Comparison of ENCODE assay signal across 8 cellular contexts in the genomic region with DNA sequence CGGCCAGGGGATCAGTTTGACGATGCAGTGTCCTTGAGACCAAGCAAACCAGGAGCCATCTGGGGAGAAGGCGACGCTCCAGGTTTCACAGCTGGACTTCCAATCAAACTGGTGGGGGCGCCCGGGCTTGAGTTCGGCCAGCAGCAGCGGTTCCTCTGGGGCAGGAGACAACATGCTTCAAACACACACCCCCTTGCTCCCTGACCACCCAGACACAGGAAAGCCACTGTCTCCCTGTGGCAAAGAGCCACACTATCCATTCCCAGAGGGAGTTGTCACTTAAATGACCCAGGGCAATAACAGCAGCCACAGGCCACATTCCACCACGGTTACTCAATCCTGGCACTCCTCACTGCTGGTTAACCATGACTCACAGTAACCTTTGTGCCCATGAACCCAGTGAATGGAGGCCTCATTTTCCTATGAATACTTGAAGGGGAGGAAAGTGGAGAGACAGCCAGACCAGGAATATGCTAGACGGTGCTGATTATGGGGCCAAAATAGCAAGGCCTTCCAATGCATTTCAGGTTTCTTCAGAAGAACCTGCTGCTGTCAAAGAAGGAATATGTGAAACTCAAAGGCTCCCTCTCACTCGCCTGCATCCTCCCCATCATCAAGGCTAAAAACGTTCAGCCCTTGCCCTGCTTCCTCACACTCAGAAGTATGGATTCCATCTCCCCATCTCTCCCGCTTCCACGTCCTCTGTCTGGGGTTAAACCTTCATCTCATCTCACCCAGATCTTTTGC. TPM values are rescaled to one million over a fixed set of nuclear protein-coding genes. Genes with fewer than 3 reads are reported as not detected.
DNase-seq lines count a peak whose midpoint lies in the region; TF ChIP-seq lines count a peak whose summit lies in the region.

No MANE protein-coding gene starts in this region.

- no peak overlapping the region for H3K4me3 ChIP-seq in kidney epithelial cell (ENCODE audit: low read depth, low read length)

- no peaks in the 10 kb centered on the region for H3K27me3 ChIP-seq in kidney epithelial cell (ENCODE audit: control insufficient read depth, insufficient read depth, low read length)

- peak; percentile 75 for DNase-seq in AG09319 (ENCODE audit: extremely low read depth, low read depth)
- peak; percentile 74 for DNase-seq in HuH-7.5 (ENCODE audit: low spot score)
- peak; percentile 63 for DNase-seq in brain pericyte (ENCODE audit: low read depth, low spot score)
- DNase-seq in kidney epithelial cell (ENCODE audit: low read depth): peak; percentile 94
- DNase-seq in stimulated activated CD8-positive, alpha-beta memory T cell treated with anti-CD3 and anti-CD28 coated beads, Interleukin-4, amount 100 ng/mL, for 48 hours: peak; percentile 67
- no peak for DNase-seq in effector CD8-positive, alpha-beta T cell (lab: John Stamatoyannopoulos, UW)
- no peak for DNase-seq in NCI-H1436 (lab: John Stamatoyannopoulos, UW)
- DNase-seq in NCI-H2107 (lab: John Stamatoyannopoulos, UW): no peak

- H3K36me3 ChIP-seq in kidney epithelial cell (ENCODE audit: control insufficient read depth, insufficient read depth, low read length): no peaks in the 10 kb centered on the region

- TF ChIP-seq CTCF in AG09319 (IDR thresholded peaks at IDR 0.05; ENCODE audit: low read depth, low read length): no peak
- no peak for TF ChIP-seq CTCF in kidney epithelial cell (IDR thresholded peaks at IDR 0.05; ENCODE audit: insufficient read depth, low read length, poor library complexity, severe bottlenecking)

RNA-seq across cellular contexts. Expression of a gene that starts 8.5 kb away (rescaled TPM):
- total RNA-seq in kidney epithelial cell: 81.1 and 92.6 TPM in 2 replicates

RNA-seq across cellular contexts. Expression of a gene that starts 36.0 kb away (rescaled TPM):
- total RNA-seq in kidney epithelial cell: 10.1 and 13.7 TPM in 2 replicates

RNA-seq across cellular contexts. Expression of a gene that starts 51.3 kb away (rescaled TPM):
- total RNA-seq in kidney epithelial cell: 14.4 and 22.0 TPM in 2 replicates

Comparison
In these comparisons a context has a peak if more than half of its experiments do, and no peak if none do; other contexts are left out.
1. DNase-seq: peak in AG09319 (single experiment), HuH-7.5 (single experiment), brain pericyte (single experiment), kidney epithelial cell (single experiment) and stimulated activated CD8-positive, alpha-beta memory T cell treated with anti-CD3 and anti-CD28 coated beads, Interleukin-4, amount 100 ng/mL, for 48 hours (single experiment); none in effector CD8-positive, alpha-beta T cell (single experiment), NCI-H1436 (single experiment) and NCI-H2107 (single experiment).